7 cellular contexts compared by ENCODE assay signal in genomic region chr21:14300074-14300473, GRCh38.
"Had no signal": no experiment of that assay in that cellular context is flagged by ENCODE, and none has a peak within 500 bp of the region (broad histone marks: within the 10 kb centered on the region; RNA-seq: fewer than 3 reads in every experiment).

No MANE protein-coding gene starts in this region.

- FAIRE-seq: GM12878, GM12891, GM12892, GM18507, GM19239 had no signal

- ATAC-seq: GM12878 had no signal

- H3K4me3 ChIP-seq: GM12878 had no signal

- DNase-seq: GDM1, GF-D8 had no signal
